33 cellular contexts compared by ENCODE assay signal in the genomic region with DNA sequence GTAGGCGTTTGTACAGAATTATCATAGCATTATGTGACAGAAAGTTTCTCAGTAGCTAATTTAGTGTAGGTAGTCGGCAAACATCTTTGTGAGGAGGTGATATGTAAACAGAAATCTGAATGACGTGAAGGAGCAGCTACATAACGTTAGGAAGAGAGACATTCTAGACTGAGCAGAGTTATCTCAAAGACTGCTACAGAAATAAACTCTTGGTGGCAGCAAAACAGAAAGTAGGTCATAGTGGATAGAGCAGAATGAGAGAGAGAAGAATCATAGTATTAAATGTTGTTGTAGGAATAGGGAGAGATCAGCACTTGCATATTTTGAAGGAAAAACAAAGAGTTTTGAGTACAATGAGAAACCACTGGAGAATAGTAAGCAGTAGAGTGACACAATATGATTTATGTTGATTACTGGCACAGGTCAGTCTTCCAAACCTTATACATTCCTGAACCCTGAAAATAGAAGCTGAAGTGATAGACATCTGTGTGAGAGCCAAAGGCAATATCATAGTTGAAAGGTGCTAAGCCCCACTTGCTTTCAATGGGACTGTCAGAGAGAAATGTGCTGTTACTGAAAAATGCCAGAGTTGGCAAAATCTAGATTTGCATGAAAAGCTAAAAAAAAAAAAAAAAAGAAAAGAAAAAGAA.
"Had no signal": no experiment of that assay in that cellular context is flagged by ENCODE, and none has a peak within 500 bp of the region (broad histone marks: within the 10 kb centered on the region; RNA-seq: fewer than 3 reads in every experiment).

No MANE protein-coding gene starts in this region.

- H3K4me3 ChIP-seq: adrenal gland, body of pancreas, coronary artery, dorsolateral prefrontal cortex, hepatocyte had no signal

- H3K9me3 Mint-ChIP-seq: activated naive CD4-positive, alpha-beta T cell treated with anti-CD3 and anti-CD28 coated beads for 36 hours; dendritic cell treated with granulocyte-macrophage colony-stimulating factor and Interleukin-4, amounts not matched to agents 40 ng/mL and 50 ng/mL, for 4 days; endodermal cell had no signal

- H3K27me3 ChIP-seq: body of pancreas, hepatocyte had no signal

- H3K4me3 Mint-ChIP-seq: activated B cell treated with CpG ODN at 0.5 μM for 24 hours; activated CD8-positive, alpha-beta memory T cell treated with anti-CD3 and anti-CD28 coated beads, Interleukin-2, amount 10 ng/mL, durations not matched to agents 7 days and 5 days; activated CD8-positive, alpha-beta T cell treated with anti-CD3 and anti-CD28 coated beads, Interleukin-2, amount 10 ng/mL, durations not matched to agents 7 days and 5 days; activated naive CD4-positive, alpha-beta T cell treated with anti-CD3 and anti-CD28 coated beads for 36 hours; activated naive CD4-positive, alpha-beta T cell treated with anti-CD3 and anti-CD28 coated beads, Interleukin-2, amount 50 U/mL, for 24 hours; activated naive CD8-positive, alpha-beta T cell treated with anti-CD3 and anti-CD28 coated beads for 36 hours; activated naive CD8-positive, alpha-beta T cell treated with anti-CD3 and anti-CD28 coated beads, Interleukin-2, amount 50 U/mL, for 24 hours; activated T-helper 1 cell treated with anti-CD3 and anti-CD28 coated beads, Interleukin-12 subunit alpha, Interleukin-12 subunit beta, Interleukin-2, Interleukin-4 antibody, amounts not matched to agents 30 ng/mL and 10 ng/mL and 1 ng/mL, durations not matched to agents 14 hours and 24 hours and 36 hours; central memory CD8-positive, alpha-beta T cell; dendritic cell treated with granulocyte-macrophage colony-stimulating factor and Interleukin-4, amounts not matched to agents 40 ng/mL and 50 ng/mL, for 4 days; endodermal cell; T-helper 17 cell; T-helper 2 cell treated with Interferon-gamma antibody and Interleukin-4, amounts not matched to agents 5 μg/mL and 100 μg/mL, for 36 hours had no signal

- H3K27ac Mint-ChIP-seq: activated B cell treated with CpG ODN at 0.5 μM for 24 hours; activated CD8-positive, alpha-beta memory T cell treated with anti-CD3 and anti-CD28 coated beads, Interleukin-2, amount 10 ng/mL, durations not matched to agents 7 days and 5 days; activated CD8-positive, alpha-beta T cell treated with anti-CD3 and anti-CD28 coated beads, Interleukin-2, amount 10 ng/mL, durations not matched to agents 7 days and 5 days; activated naive CD4-positive, alpha-beta T cell treated with anti-CD3 and anti-CD28 coated beads for 36 hours; activated naive CD4-positive, alpha-beta T cell treated with anti-CD3 and anti-CD28 coated beads, Interleukin-2, amount 50 U/mL, for 24 hours; activated naive CD8-positive, alpha-beta T cell treated with anti-CD3 and anti-CD28 coated beads for 36 hours; activated naive CD8-positive, alpha-beta T cell treated with anti-CD3 and anti-CD28 coated beads, Interleukin-2, amount 50 U/mL, for 24 hours; activated T-helper 1 cell treated with anti-CD3 and anti-CD28 coated beads, Interleukin-12 subunit alpha, Interleukin-12 subunit beta, Interleukin-2, Interleukin-4 antibody, amounts not matched to agents 30 ng/mL and 10 ng/mL and 1 ng/mL, durations not matched to agents 14 hours and 24 hours and 36 hours; activated T-helper 2 cell treated with anti-CD3 and anti-CD28 coated beads, Interferon-gamma antibody, Interleukin-2, Interleukin-4, amounts not matched to agents 10 μg/mL and 5 μg/mL and 100 μg/mL, durations not matched to agents 14 hours and 24 hours and 36 hours; dendritic cell treated with granulocyte-macrophage colony-stimulating factor and Interleukin-4, amounts not matched to agents 40 ng/mL and 50 ng/mL, for 4 days; endodermal cell; T-helper 17 cell; T-helper 2 cell treated with Interferon-gamma antibody and Interleukin-4, amounts not matched to agents 5 μg/mL and 100 μg/mL, for 36 hours had no signal

- H3K9me3 ChIP-seq: adrenal gland, body of pancreas had no signal

- H3K36me3 Mint-ChIP-seq: activated CD8-positive, alpha-beta memory T cell treated with anti-CD3 and anti-CD28 coated beads, Interleukin-2, amount 10 ng/mL, durations not matched to agents 7 days and 5 days; activated naive CD4-positive, alpha-beta T cell treated with anti-CD3 and anti-CD28 coated beads, Interleukin-2, amount 50 U/mL, for 24 hours; activated naive CD8-positive, alpha-beta T cell treated with anti-CD3 and anti-CD28 coated beads for 36 hours had no signal

- H3K4me1 ChIP-seq: adrenal gland, body of pancreas had no signal

- H3K36me3 ChIP-seq: adrenal gland, WERI-Rb-1 had no signal

- DNase-seq: activated B cell treated with CpG ODN at 0.5 μM for 24 hours; activated CD4-positive, alpha-beta T cell treated with anti-CD3 and anti-CD28 coated beads for 48 hours; activated CD4-positive, alpha-beta T cell treated with anti-CD3 and anti-CD28 coated beads, Interleukin-2, amount 50 U/mL, for 1 hour; activated CD4-positive, alpha-beta T cell treated with anti-CD3 and anti-CD28 coated beads, Interleukin-2, amount 50 U/mL, for 48 hours; activated CD8-positive, alpha-beta memory T cell treated with anti-CD3 and anti-CD28 coated beads, Interleukin-2, amount 10 ng/mL, durations not matched to agents 7 days and 5 days; activated CD8-positive, alpha-beta memory T cell treated with anti-CD3 and anti-CD28 coated beads, Interleukin-2, amount 50 U/mL, for 4 hours; activated CD8-positive, alpha-beta T cell treated with anti-CD3 and anti-CD28 coated beads, Interleukin-2, amount 10 ng/mL, durations not matched to agents 7 days and 5 days; activated effector memory CD4-positive, alpha-beta T cell treated with anti-CD3 and anti-CD28 coated beads, Interleukin-2, amount 50 U/mL, for 16 hours; activated naive CD4-positive, alpha-beta T cell treated with anti-CD3 and anti-CD28 coated beads for 36 hours; activated naive CD8-positive, alpha-beta T cell treated with anti-CD3 and anti-CD28 coated beads for 36 hours; activated naive CD8-positive, alpha-beta T cell treated with anti-CD3 and anti-CD28 coated beads, Interleukin-2, amount 50 U/mL, for 24 hours; activated T-cell treated with anti-CD3 and anti-CD28 coated beads, Interleukin-2, amount 50 U/mL, for 1 hour; activated T-cell treated with anti-CD3 and anti-CD28 coated beads, Interleukin-2, amount 50 U/mL, for 48 hours; adrenal gland; aorta; effector memory CD4-positive, alpha-beta T cell; endodermal cell; foreskin fibroblast; T-helper 17 cell; T1000; WERI-Rb-1 had no signal

- H3K27ac ChIP-seq: adrenal gland, body of pancreas, coronary artery, dorsolateral prefrontal cortex, hepatocyte, WERI-Rb-1 had no signal

- H3K4me1 Mint-ChIP-seq: activated B cell treated with CpG ODN at 0.5 μM for 24 hours; activated CD8-positive, alpha-beta memory T cell treated with anti-CD3 and anti-CD28 coated beads, Interleukin-2, amount 10 ng/mL, durations not matched to agents 7 days and 5 days; activated naive CD4-positive, alpha-beta T cell treated with anti-CD3 and anti-CD28 coated beads, Interleukin-2, amount 50 U/mL, for 24 hours; activated naive CD8-positive, alpha-beta T cell treated with anti-CD3 and anti-CD28 coated beads for 36 hours; activated naive CD8-positive, alpha-beta T cell treated with anti-CD3 and anti-CD28 coated beads, Interleukin-2, amount 50 U/mL, for 24 hours; central memory CD8-positive, alpha-beta T cell; endodermal cell; T-helper 17 cell had no signal

- H3K27me3 Mint-ChIP-seq: activated B cell treated with CpG ODN at 0.5 μM for 24 hours; activated CD8-positive, alpha-beta memory T cell treated with anti-CD3 and anti-CD28 coated beads, Interleukin-2, amount 10 ng/mL, durations not matched to agents 7 days and 5 days; activated naive CD4-positive, alpha-beta T cell treated with anti-CD3 and anti-CD28 coated beads, Interleukin-2, amount 50 U/mL, for 24 hours; activated naive CD8-positive, alpha-beta T cell treated with anti-CD3 and anti-CD28 coated beads for 36 hours; activated naive CD8-positive, alpha-beta T cell treated with anti-CD3 and anti-CD28 coated beads, Interleukin-2, amount 50 U/mL, for 24 hours; central memory CD8-positive, alpha-beta T cell; dendritic cell treated with granulocyte-macrophage colony-stimulating factor and Interleukin-4, amounts not matched to agents 40 ng/mL and 50 ng/mL, for 4 days; T-helper 17 cell had no signal

- ATAC-seq: activated CD4-positive, CD25-positive, alpha-beta regulatory T cell treated with anti-CD3 and anti-CD28 coated beads, Interleukin-2, amount 50 U/mL, for 24 hours; activated CD8-positive, alpha-beta memory T cell treated with anti-CD3 and anti-CD28 coated beads, Interleukin-2, amount 10 ng/mL, durations not matched to agents 7 days and 5 days; activated CD8-positive, alpha-beta T cell treated with anti-CD3 and anti-CD28 coated beads, Interleukin-2, amount 10 ng/mL, durations not matched to agents 7 days and 5 days; activated naive CD8-positive, alpha-beta T cell treated with anti-CD3 and anti-CD28 coated beads, Interleukin-2, amount 50 U/mL, for 24 hours; body of pancreas; esophagus mucosa; T-helper 17 cell had no signal
